1 cellular context compared by ENCODE assay signal in the genomic region with DNA sequence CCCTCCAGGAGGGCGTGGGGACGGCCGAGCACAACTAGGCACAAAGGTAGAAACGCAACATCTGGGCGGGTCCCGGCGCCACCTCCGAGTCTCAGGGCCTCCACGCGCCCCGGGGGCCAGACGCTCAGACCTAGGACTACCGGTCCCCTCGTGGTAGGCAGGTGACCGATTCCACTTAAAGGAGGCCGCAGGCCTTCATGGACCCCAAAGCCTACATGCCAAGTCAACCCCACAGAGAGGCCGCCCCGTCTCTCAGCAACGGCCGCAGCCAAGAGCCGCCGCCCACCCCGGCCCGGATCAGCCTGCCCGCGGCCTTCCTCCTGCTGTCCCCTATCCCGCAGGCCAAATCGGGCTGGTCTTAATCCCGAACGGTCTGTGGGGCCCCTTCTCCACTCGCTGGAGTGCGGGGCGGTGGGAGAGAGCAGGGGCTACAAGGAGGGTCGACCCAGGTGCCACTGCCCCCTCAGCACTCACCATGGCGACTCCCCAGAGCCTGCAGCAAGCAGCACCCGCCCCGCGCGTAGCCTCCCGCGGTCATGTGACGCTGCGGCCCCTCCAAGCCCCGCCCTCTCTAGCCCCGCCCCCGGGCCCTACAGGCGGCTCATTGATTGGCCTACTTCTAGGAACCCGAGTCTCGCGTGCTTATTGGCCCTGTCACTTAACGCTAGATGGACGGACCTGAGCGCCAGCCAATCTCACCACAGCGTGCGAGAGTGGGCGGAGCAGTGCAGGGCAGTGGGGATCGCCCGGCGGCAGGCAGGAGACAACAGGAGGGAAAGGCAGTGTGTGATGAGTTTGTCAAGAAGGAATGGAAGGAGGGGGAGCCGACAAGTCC.
A peak's percentile ranks its signal among the peaks of the same experiment; 100 is the strongest.
TF ChIP-seq lines count a peak whose summit lies in the region.

TSS of gene VPS35 (minus strand) at position 522 of the 835 bp plus-strand sequence. CDS start at position 477, 45 bp downstream.

TF ChIP-seq in K562, 482 proteins besides CTCF, POLR2A, EP300 and RAD21 (continued from another document and continues in another):
- TF ChIP-seq ELF4 (CRISPR knock-in tag; IDR thresholded peaks at IDR 0.05) (no peak), PHB (CRISPR knock-in tag; IDR thresholded peaks at IDR 0.05) (no peak), NCOR1 (IDR thresholded peaks at IDR 0.05) (no peak), ARID4B (CRISPR knock-in tag; IDR thresholded peaks at IDR 0.05) (peak; percentile 91), YY1 (IDR thresholded peaks at IDR 0.05; ENCODE audit: borderline replicate concordance in 1 of 3, control insufficient read depth in 1 of 3, extremely low read depth in 1 of 3, insufficient read depth in 3 of 3, insufficient read length in 1 of 3, insufficient replicate concordance in 2 of 3, low read depth in 1 of 3, low read length in 2 of 3) (peak in 1 of 3 experiments; percentile 75), SP2 (IDR thresholded peaks at IDR 0.05; ENCODE audit: extremely low read depth, low read depth, low read length, poor library complexity, severe bottlenecking) (peak; percentile 71), HOXB6 (CRISPR knock-in tag; IDR thresholded peaks at IDR 0.05; ENCODE audit: borderline replicate concordance) (no peak), E2F3 (CRISPR knock-in tag; IDR thresholded peaks at IDR 0.05) (no peak), NR3C1 (CRISPR knock-in tag; IDR thresholded peaks at IDR 0.05) (no peak), ZNF282 (CRISPR knock-in tag; IDR thresholded peaks at IDR 0.05) (no peak), ZC3H4 (CRISPR knock-in tag; IDR thresholded peaks at IDR 0.05; ENCODE audit: borderline replicate concordance) (no peak), ZNF134 (CRISPR knock-in tag; conservative IDR thresholded peaks at IDR 0.05) (no peak), NONO (IDR thresholded peaks at IDR 0.05; ENCODE audit: low read depth in 2 of 2, low read length in 1 of 2) (no peak), CSDE1 (IDR thresholded peaks at IDR 0.05) (no peak), ZNF696 (CRISPR knock-in tag; conservative IDR thresholded peaks at IDR 0.05) (no peak), ZFPM2 (CRISPR knock-in tag; IDR thresholded peaks at IDR 0.05) (no peak), ZNF79 (CRISPR knock-in tag; IDR thresholded peaks at IDR 0.05; ENCODE audit: low read depth) (no peak), SMARCA5 (IDR thresholded peaks at IDR 0.05) (no peak), POU5F1 (IDR thresholded peaks at IDR 0.05; ENCODE audit: borderline replicate concordance, low read depth, low read length, partially characterized antibody) (no peak), HDAC8 (tag; IDR thresholded peaks at IDR 0.05) (no peak; the same call in 1 of the 2 replicates), NFXL1 (CRISPR knock-in tag; IDR thresholded peaks at IDR 0.05) (no peak), OTX1 (CRISPR knock-in tag; IDR thresholded peaks at IDR 0.05) (0 out of 2 replicates have a peak, but pooled peaks have one; percentile 14), ADNP (tag; IDR thresholded peaks at IDR 0.05) (no peak), RAD51 (IDR thresholded peaks at IDR 0.05; ENCODE audit: borderline replicate concordance, low read depth) (peak; percentile 95), ZNF57 (CRISPR knock-in tag; IDR thresholded peaks at IDR 0.05) (no peak), ESRRA (IDR thresholded peaks at IDR 0.05; ENCODE audit: borderline replicate concordance, low read depth) (0 out of 2 replicates have a peak, but pooled peaks have one; percentile 1), ZNF408 (CRISPR knock-in tag; IDR thresholded peaks at IDR 0.05; ENCODE audit: low read depth) (no peak), CREM (IDR thresholded peaks at IDR 0.05; ENCODE audit: low read depth) (peak; percentile 27; the same call in 1 of the 2 replicates), FOXK2 (conservative IDR thresholded peaks at IDR 0.05 in 1 of 2, IDR thresholded peaks at IDR 0.05 in 1 of 2; ENCODE audit: low read depth in 2 of 2) (peak; percentile 39 to 42; a peak in 1 of 4 replicates), BCL6 (CRISPR knock-in tag; IDR thresholded peaks at IDR 0.05) (no peak), PKNOX1 (IDR thresholded peaks at IDR 0.05) (peak; percentile 99), PHB2 (IDR thresholded peaks at IDR 0.05; ENCODE audit: low read depth) (no peak), NR2C2 (CRISPR knock-in tag; IDR thresholded peaks at IDR 0.05) (no peak), NR2C2 (tag; IDR thresholded peaks at IDR 0.05) (no peak), BMI1 (IDR thresholded peaks at IDR 0.05; ENCODE audit: low read length) (no peak), NBN (IDR thresholded peaks at IDR 0.05; ENCODE audit: low read depth) (0 out of 2 replicates have a peak, but pooled peaks have one; percentile 45), ZNF316 (IDR thresholded peaks at IDR 0.05) (no peak), CREB3L1 (IDR thresholded peaks at IDR 0.05; ENCODE audit: borderline replicate concordance, low read depth) (0 out of 2 replicates have a peak, but pooled peaks have one; percentile 22), ZNF766 (CRISPR knock-in tag; conservative IDR thresholded peaks at IDR 0.05) (no peak), ZNF785 (CRISPR knock-in tag; IDR thresholded peaks at IDR 0.05) (no peak), HNRNPH1 (optimal IDR thresholded peaks at IDR 0.05; ENCODE audit: low read depth, low read length) (no peak), ZNF76 (CRISPR knock-in tag; IDR thresholded peaks at IDR 0.05; ENCODE audit: borderline replicate concordance) (no peak), ZNF354B (CRISPR knock-in tag; IDR thresholded peaks at IDR 0.05) (no peak), SUPT5H (IDR thresholded peaks at IDR 0.05) (peak; percentile 60)
- TF ChIP-seq, protein P1, sequence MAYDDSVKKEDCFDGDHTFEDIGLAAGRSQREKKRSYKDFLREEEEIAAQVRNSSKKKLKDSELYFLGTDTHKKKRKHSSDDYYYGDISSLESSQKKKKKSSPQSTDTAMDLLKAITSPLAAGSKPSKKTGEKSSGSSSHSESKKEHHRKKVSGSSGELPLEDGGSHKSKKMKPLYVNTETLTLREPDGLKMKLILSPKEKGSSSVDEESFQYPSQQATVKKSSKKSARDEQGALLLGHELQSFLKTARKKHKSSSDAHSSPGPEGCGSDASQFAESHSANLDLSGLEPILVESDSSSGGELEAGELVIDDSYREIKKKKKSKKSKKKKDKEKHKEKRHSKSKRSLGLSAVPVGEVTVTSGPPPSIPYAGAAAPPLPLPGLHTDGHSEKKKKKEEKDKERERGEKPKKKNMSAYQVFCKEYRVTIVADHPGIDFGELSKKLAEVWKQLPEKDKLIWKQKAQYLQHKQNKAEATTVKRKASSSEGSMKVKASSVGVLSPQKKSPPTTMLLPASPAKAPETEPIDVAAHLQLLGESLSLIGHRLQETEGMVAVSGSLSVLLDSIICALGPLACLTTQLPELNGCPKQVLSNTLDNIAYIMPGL (CRISPR knock-in tag; IDR thresholded peaks at IDR 0.05): peak; percentile 40; the same call in 1 of the 2 replicates
- TF ChIP-seq, protein P2, sequence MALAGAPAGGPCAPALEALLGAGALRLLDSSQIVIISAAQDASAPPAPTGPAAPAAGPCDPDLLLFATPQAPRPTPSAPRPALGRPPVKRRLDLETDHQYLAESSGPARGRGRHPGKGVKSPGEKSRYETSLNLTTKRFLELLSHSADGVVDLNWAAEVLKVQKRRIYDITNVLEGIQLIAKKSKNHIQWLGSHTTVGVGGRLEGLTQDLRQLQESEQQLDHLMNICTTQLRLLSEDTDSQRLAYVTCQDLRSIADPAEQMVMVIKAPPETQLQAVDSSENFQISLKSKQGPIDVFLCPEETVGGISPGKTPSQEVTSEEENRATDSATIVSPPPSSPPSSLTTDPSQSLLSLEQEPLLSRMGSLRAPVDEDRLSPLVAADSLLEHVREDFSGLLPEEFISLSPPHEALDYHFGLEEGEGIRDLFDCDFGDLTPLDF (CRISPR knock-in tag; IDR thresholded peaks at IDR 0.05): no peak
- TF ChIP-seq, protein P3, sequence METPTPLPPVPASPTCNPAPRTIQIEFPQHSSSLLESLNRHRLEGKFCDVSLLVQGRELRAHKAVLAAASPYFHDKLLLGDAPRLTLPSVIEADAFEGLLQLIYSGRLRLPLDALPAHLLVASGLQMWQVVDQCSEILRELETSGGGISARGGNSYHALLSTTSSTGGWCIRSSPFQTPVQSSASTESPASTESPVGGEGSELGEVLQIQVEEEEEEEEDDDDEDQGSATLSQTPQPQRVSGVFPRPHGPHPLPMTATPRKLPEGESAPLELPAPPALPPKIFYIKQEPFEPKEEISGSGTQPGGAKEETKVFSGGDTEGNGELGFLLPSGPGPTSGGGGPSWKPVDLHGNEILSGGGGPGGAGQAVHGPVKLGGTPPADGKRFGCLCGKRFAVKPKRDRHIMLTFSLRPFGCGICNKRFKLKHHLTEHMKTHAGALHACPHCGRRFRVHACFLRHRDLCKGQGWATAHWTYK (CRISPR knock-in tag; IDR thresholded peaks at IDR 0.05): 0 out of 2 replicates have a peak, but pooled peaks have one; percentile 57
- TF ChIP-seq, protein P4, sequence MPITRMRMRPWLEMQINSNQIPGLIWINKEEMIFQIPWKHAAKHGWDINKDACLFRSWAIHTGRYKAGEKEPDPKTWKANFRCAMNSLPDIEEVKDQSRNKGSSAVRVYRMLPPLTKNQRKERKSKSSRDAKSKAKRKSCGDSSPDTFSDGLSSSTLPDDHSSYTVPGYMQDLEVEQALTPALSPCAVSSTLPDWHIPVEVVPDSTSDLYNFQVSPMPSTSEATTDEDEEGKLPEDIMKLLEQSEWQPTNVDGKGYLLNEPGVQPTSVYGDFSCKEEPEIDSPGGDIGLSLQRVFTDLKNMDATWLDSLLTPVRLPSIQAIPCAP (CRISPR knock-in tag; IDR thresholded peaks at IDR 0.05; ENCODE audit: borderline replicate concordance): no peak
- TF ChIP-seq, protein P5, sequence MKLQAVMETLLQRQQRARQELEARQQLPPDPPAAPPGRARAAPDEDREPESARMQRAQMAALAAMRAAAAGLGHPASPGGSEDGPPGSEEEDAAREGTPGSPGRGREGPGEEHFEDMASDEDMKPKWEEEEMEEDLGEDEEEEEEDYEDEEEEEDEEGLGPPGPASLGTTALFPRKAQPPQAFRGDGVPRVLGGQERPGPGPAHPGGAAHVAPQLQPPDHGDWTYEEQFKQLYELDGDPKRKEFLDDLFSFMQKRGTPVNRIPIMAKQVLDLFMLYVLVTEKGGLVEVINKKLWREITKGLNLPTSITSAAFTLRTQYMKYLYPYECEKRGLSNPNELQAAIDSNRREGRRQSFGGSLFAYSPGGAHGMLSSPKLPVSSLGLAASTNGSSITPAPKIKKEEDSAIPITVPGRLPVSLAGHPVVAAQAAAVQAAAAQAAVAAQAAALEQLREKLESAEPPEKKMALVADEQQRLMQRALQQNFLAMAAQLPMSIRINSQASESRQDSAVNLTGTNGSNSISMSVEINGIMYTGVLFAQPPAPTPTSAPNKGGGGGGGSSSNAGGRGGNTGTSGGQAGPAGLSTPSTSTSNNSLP (IDR thresholded peaks at IDR 0.05; ENCODE audit: borderline replicate concordance, low read depth, low read length): no peak
